Comparison of ENCODE assay signal across 30 cellular contexts in genomic region chr12:106481246-106481645, GRCh38.
"Had no signal": no experiment of that assay in that cellular context is flagged by ENCODE, and none has a peak within 500 bp of the region (broad histone marks: within the 10 kb centered on the region; RNA-seq: fewer than 3 reads in every experiment).

No MANE protein-coding gene starts in this region.

- H3K4me3 ChIP-seq: colonic mucosa, esophagus squamous epithelium, gastroesophageal sphincter had no signal

- H3K4me1 Mint-ChIP-seq: activated B cell treated with CpG ODN at 0.5 μM for 24 hours; activated T-helper 17 cell treated with anti-CD3 and anti-CD28 coated beads, Interleukin-2, amount 50 U/mL, for 72 hours had no signal

- H3K27me3 ChIP-seq: brain microvascular endothelial cell, colonic mucosa, esophagus squamous epithelium, gastroesophageal sphincter had no signal

- H3K27me3 Mint-ChIP-seq: activated B cell treated with CpG ODN at 0.5 μM for 24 hours; activated CD8-positive, alpha-beta T cell treated with anti-CD3 and anti-CD28 coated beads for 36 hours; activated naive CD8-positive, alpha-beta T cell; activated T-helper 17 cell treated with anti-CD3 and anti-CD28 coated beads, Interleukin-2, amount 50 U/mL, for 72 hours; T-helper 17 cell had no signal

- H3K27ac ChIP-seq: brain microvascular endothelial cell, colonic mucosa, epithelial cell of prostate, esophagus squamous epithelium, gastroesophageal sphincter, WERI-Rb-1 had no signal

- H3K9me3 ChIP-seq: colonic mucosa, esophagus squamous epithelium, gastroesophageal sphincter had no signal

- H3K4me3 Mint-ChIP-seq: activated B cell treated with CpG ODN at 0.5 μM for 24 hours; activated CD8-positive, alpha-beta T cell treated with anti-CD3 and anti-CD28 coated beads for 36 hours; activated naive CD8-positive, alpha-beta T cell; activated T-cell treated with anti-CD3 and anti-CD28 coated beads, Interleukin-2, amount 50 U/mL, for 4 hours; activated T-helper 17 cell treated with anti-CD3 and anti-CD28 coated beads, Interleukin-2, amount 50 U/mL, for 72 hours; T-helper 17 cell; T-helper 2 cell treated with Interferon-gamma antibody and Interleukin-4, amounts not matched to agents 5 μg/mL and 100 μg/mL, for 36 hours had no signal

- H3K4me1 ChIP-seq: colonic mucosa, esophagus squamous epithelium, gastroesophageal sphincter had no signal

- H3K27ac Mint-ChIP-seq: activated B cell treated with CpG ODN at 0.5 μM for 24 hours; activated CD8-positive, alpha-beta T cell treated with anti-CD3 and anti-CD28 coated beads for 36 hours; activated naive CD8-positive, alpha-beta T cell; activated T-helper 17 cell treated with anti-CD3 and anti-CD28 coated beads, Interleukin-2, amount 50 U/mL, for 72 hours; T-helper 17 cell; T-helper 2 cell treated with Interferon-gamma antibody and Interleukin-4, amounts not matched to agents 5 μg/mL and 100 μg/mL, for 36 hours had no signal

- ATAC-seq: activated CD4-positive, CD25-positive, alpha-beta regulatory T cell treated with anti-CD3 and anti-CD28 coated beads, Interleukin-2, amount 50 U/mL, for 24 hours; activated CD8-positive, alpha-beta T cell treated with anti-CD3 and anti-CD28 coated beads for 36 hours; activated T-cell treated with anti-CD3 and anti-CD28 coated beads, Interleukin-2, amount 50 U/mL, for 4 hours; activated T-helper 17 cell treated with anti-CD3 and anti-CD28 coated beads, Interleukin-2, amount 50 U/mL, for 72 hours; gastroesophageal sphincter; T-helper 17 cell had no signal

- H3K9me3 Mint-ChIP-seq: activated B cell treated with CpG ODN at 0.5 μM for 24 hours; activated CD8-positive, alpha-beta T cell treated with anti-CD3 and anti-CD28 coated beads for 36 hours; activated T-cell treated with anti-CD3 and anti-CD28 coated beads, Interleukin-2, amount 50 U/mL, for 4 hours; activated T-helper 17 cell treated with anti-CD3 and anti-CD28 coated beads, Interleukin-2, amount 50 U/mL, for 72 hours; T-helper 2 cell treated with Interferon-gamma antibody and Interleukin-4, amounts not matched to agents 5 μg/mL and 100 μg/mL, for 36 hours had no signal

- DNase-seq: activated B cell treated with CpG ODN at 0.5 μM for 24 hours; activated CD4-positive, alpha-beta T cell treated with anti-CD3 and anti-CD28 coated beads for 48 hours; activated CD4-positive, alpha-beta T cell treated with anti-CD3 and anti-CD28 coated beads, Interleukin-2, amount 50 U/mL, for 1 hour; activated CD4-positive, alpha-beta T cell treated with anti-CD3 and anti-CD28 coated beads, Interleukin-2, amount 50 U/mL, for 48 hours; activated CD8-positive, alpha-beta memory T cell treated with anti-CD3 and anti-CD28 coated beads for 24 hours; activated CD8-positive, alpha-beta T cell treated with anti-CD3 and anti-CD28 coated beads for 36 hours; activated effector memory CD4-positive, alpha-beta T cell treated with Interleukin-2 at 50 U/mL for 16 hours; activated gamma-delta T cell treated with Interleukin-2 at 50 U/mL for 16 hours; activated naive CD4-positive, alpha-beta T cell treated with anti-CD3 and anti-CD28 coated beads, Interleukin-2, amount 50 U/mL, for 16 hours; activated naive CD4-positive, alpha-beta T cell treated with Interleukin-2 at 50 U/mL for 16 hours; activated T-cell treated with anti-CD3 and anti-CD28 coated beads, Interleukin-2, amount 50 U/mL, for 4 hours; amniotic stem cell; anterior cingulate cortex; brain microvascular endothelial cell; central memory CD4-positive, alpha-beta T cell; cerebellar nuclear complex; colonic mucosa; effector CD8-positive, alpha-beta T cell; esophagus squamous epithelium; foreskin melanocyte; T-helper 1 cell; T-helper 17 cell; T1000; WERI-Rb-1 had no signal

- H3K36me3 ChIP-seq: brain microvascular endothelial cell, colonic mucosa, WERI-Rb-1 had no signal
